In genomic region chr7:99214317-99214716, GRCh38 we compare ENCODE assay signal across 17 cellular contexts. TPM values are rescaled to one million over a fixed set of nuclear protein-coding genes. Genes with fewer than 3 reads are reported as not detected.
"Had no signal": no experiment of that assay in that cellular context is flagged by ENCODE, and none has a peak within 500 bp of the region (broad histone marks: within the 10 kb centered on the region; RNA-seq: fewer than 3 reads in every experiment).

No MANE protein-coding gene starts in this region.

RNA-seq across cellular contexts. Expression of gene KPNA7, which starts 6.4 kb away (rescaled TPM):
- total RNA-seq: activated naive CD8-positive, alpha-beta T cell treated with anti-CD3 and anti-CD28 coated beads for 36 hours; activated naive CD8-positive, alpha-beta T cell treated with anti-CD3 and anti-CD28 coated beads, Interleukin-2, amount 10 ng/mL, durations not matched to agents 7 days and 5 days; activated T-cell treated with anti-CD3 and anti-CD28 coated beads, Interleukin-2, amount 50 U/mL, for 4 hours; activated T-helper 1 cell treated with anti-CD3 and anti-CD28 coated beads, Interleukin-12 subunit alpha, Interleukin-12 subunit beta, Interleukin-2, Interleukin-4 antibody, amounts not matched to agents 30 ng/mL and 10 ng/mL and 1 ng/mL, durations not matched to agents 14 hours and 24 hours and 36 hours; activated T-helper 17 cell treated with anti-CD3 and anti-CD28 coated beads, Interleukin-2, amount 50 U/mL, for 72 hours; activated T-helper 2 cell treated with anti-CD3 and anti-CD28 coated beads, Interferon-gamma antibody, Interleukin-2, Interleukin-4, amounts not matched to agents 10 μg/mL and 5 μg/mL and 100 μg/mL, durations not matched to agents 14 hours and 24 hours and 36 hours; adrenal gland; aorta; ascending aorta; astrocyte; cardiac muscle cell; cardiac septum; cerebellum had no signal
- polyA plus RNA-seq: aorta, cardiac muscle cell had no signal

RNA-seq across cellular contexts. Expression of gene MYH16, which starts 58.3 kb away (rescaled TPM):
- total RNA-seq: activated naive CD4-positive, alpha-beta T cell treated with anti-CD3 and anti-CD28 coated beads for 36 hours; activated naive CD8-positive, alpha-beta T cell treated with anti-CD3 and anti-CD28 coated beads for 36 hours; activated naive CD8-positive, alpha-beta T cell treated with anti-CD3 and anti-CD28 coated beads, Interleukin-2, amount 10 ng/mL, durations not matched to agents 7 days and 5 days; activated T-cell treated with anti-CD3 and anti-CD28 coated beads, Interleukin-2, amount 50 U/mL, for 4 hours; activated T-cell treated with anti-CD3 and anti-CD28 coated beads, Interleukin-2, amount 50 U/mL, for 72 hours; activated T-helper 1 cell treated with anti-CD3 and anti-CD28 coated beads, Interleukin-12 subunit alpha, Interleukin-12 subunit beta, Interleukin-2, Interleukin-4 antibody, amounts not matched to agents 30 ng/mL and 10 ng/mL and 1 ng/mL, durations not matched to agents 14 hours and 24 hours and 36 hours; activated T-helper 17 cell treated with anti-CD3 and anti-CD28 coated beads, Interleukin-2, amount 50 U/mL, for 72 hours; activated T-helper 2 cell treated with anti-CD3 and anti-CD28 coated beads, Interferon-gamma antibody, Interleukin-2, Interleukin-4, amounts not matched to agents 10 μg/mL and 5 μg/mL and 100 μg/mL, durations not matched to agents 14 hours and 24 hours and 36 hours; adrenal gland; ascending aorta; breast epithelium; cardiac muscle cell; cardiac septum; cerebellum had no signal
- polyA plus RNA-seq: adipose tissue, aorta had no signal
